16 cellular contexts compared by ENCODE assay signal in the genomic region with DNA sequence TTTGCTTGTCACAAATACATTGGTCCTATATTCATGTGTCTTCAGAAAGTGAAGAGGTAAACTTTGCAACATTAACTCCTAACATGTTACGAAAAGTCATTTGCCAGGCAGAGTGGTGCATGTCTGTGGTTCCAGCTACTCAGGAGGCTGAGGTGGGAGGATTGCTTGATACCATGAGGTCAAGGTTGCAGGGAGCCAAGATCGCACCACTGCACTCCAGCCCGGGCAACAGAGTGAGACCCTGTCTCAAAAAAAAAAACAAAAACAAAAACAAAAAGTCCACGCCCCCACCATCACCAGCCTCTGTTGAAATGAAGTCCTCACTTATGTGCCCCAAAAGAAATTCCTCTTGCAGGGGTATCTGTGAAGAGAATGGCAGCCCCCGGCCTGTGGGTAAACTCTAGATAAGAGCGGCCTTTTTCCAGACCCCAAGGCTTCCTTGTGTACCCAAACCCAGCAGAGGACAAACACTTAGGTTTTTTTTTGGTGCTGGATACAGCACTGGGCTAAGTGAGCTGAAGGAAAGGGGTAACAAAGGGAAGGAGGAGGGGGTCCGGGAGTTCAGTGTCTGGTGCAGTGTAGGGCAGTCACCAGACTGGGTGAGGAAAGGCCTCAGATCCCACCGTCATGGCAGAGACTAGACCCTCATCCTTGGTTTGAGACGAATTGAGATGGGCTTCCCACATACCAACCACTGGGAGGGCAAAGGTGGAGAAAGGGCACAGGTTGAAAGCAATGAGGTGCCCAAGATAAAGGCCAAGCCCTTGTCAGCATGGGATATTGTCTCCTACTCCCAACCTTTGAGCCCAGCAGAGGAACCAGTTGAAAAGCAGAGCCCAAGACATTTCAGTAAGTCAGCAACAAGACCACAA. TPM values are rescaled to one million over a fixed set of nuclear protein-coding genes. Genes with fewer than 3 reads are reported as not detected.
DNase-seq lines count a peak whose midpoint lies in the region; ATAC-seq lines count a peak whose summit lies in the region.
"Had no signal": no experiment of that assay in that cellular context is flagged by ENCODE, and none has a peak within 500 bp of the region (broad histone marks: within the 10 kb centered on the region; RNA-seq: fewer than 3 reads in every experiment).

No MANE protein-coding gene starts in this region.

- no peak overlapping the region for H3K27ac Mint-ChIP-seq in stimulated activated naive CD8-positive, alpha-beta T cell treated with anti-CD3 and anti-CD28 coated beads, Interleukin-15, amount 100 ng/mL, for 72 hours
- H3K27ac Mint-ChIP-seq: HFFc6 had no signal

- ATAC-seq in stimulated activated naive CD8-positive, alpha-beta T cell treated with anti-CD3 and anti-CD28 coated beads, Interleukin-15, amount 100 ng/mL, for 72 hours: peak; percentile 8
- no peak for ATAC-seq in stimulated activated naive CD8-positive, alpha-beta T cell treated with anti-CD3 and anti-CD28 coated beads, Interleukin-15, Interleukin-2, amounts not matched to agents 100 U/mL and 50 U/mL, for 24 hours
- ATAC-seq in left lobe of liver (peak; percentile 25), HG03039 (IDR thresholded peaks at IDR 0.05; ENCODE audit: unreplicated experiment) (no peak), GM21529 (IDR thresholded peaks at IDR 0.05; ENCODE audit: unreplicated experiment) (no peak)
- ATAC-seq: CD8-positive, alpha-beta T cell had no signal

- DNase-seq in stimulated activated naive CD8-positive, alpha-beta T cell treated with anti-CD3 and anti-CD28 coated beads, Interleukin-15, amount 100 ng/mL, for 72 hours: no peak
- no peak for DNase-seq in stimulated activated naive CD8-positive, alpha-beta T cell treated with anti-CD3 and anti-CD28 coated beads, Interleukin-15, Interleukin-2, amounts not matched to agents 100 U/mL and 50 U/mL, for 24 hours
- no peak for DNase-seq in left lobe of liver (ENCODE audit: low spot score)
- DNase-seq in NCI-H2171 (lab: John Stamatoyannopoulos, UW): no peak
- DNase-seq: BE2C; CD8-positive, alpha-beta T cell; HFFc6; KG1; NCI-H1048; NCI-H146; NCI-H2081 treated with DMSO at 0.1 percent for 48 hours; NCI-H345; NCI-H526 treated with DMSO at 0.1 percent for 48 hours; RPMI8226 had no signal

- no peaks in the 10 kb centered on the region for H3K4me1 Mint-ChIP-seq in stimulated activated naive CD8-positive, alpha-beta T cell treated with anti-CD3 and anti-CD28 coated beads, Interleukin-15, amount 100 ng/mL, for 72 hours

- H3K4me3 Mint-ChIP-seq in stimulated activated naive CD8-positive, alpha-beta T cell treated with anti-CD3 and anti-CD28 coated beads, Interleukin-15, amount 100 ng/mL, for 72 hours: no peak overlapping the region
- H3K4me3 Mint-ChIP-seq: CD8-positive, alpha-beta T cell; HFFc6 had no signal

- H3K9me3 Mint-ChIP-seq in stimulated activated naive CD8-positive, alpha-beta T cell treated with anti-CD3 and anti-CD28 coated beads, Interleukin-15, amount 100 ng/mL, for 72 hours: peaks cover under 1 to 8% of the 10 kb centered on the region in 2 donors

- no peaks in the 10 kb centered on the region for H3K27me3 Mint-ChIP-seq in stimulated activated naive CD8-positive, alpha-beta T cell treated with anti-CD3 and anti-CD28 coated beads, Interleukin-15, amount 100 ng/mL, for 72 hours

RNA-seq across cellular contexts. Expression of a gene that starts 19.2 kb away (rescaled TPM):
- 239 TPM for total RNA-seq in left lobe of liver

RNA-seq across cellular contexts. Expression of a gene that starts 19.8 kb away (rescaled TPM):
- total RNA-seq in left lobe of liver: 91.6 TPM

RNA-seq across cellular contexts. Expression of a gene that starts 27.0 kb away (rescaled TPM):
- 11.4 TPM for total RNA-seq in left lobe of liver

RNA-seq across cellular contexts. Expression of a gene that starts 35.5 kb away (rescaled TPM):
- 5.8 TPM for total RNA-seq in left lobe of liver

RNA-seq across cellular contexts. Expression of a gene that starts 45.6 kb away (rescaled TPM):
- 83.5 TPM for total RNA-seq in left lobe of liver

Comparison
In these comparisons a context has a peak if more than half of its experiments do, and no peak if none do; other contexts are left out.
1. ATAC-seq: peak in stimulated activated naive CD8-positive, alpha-beta T cell treated with anti-CD3 and anti-CD28 coated beads, Interleukin-15, amount 100 ng/mL, for 72 hours (single experiment) and left lobe of liver (single experiment); none in stimulated activated naive CD8-positive, alpha-beta T cell treated with anti-CD3 and anti-CD28 coated beads, Interleukin-15, Interleukin-2, amounts not matched to agents 100 U/mL and 50 U/mL, for 24 hours (single experiment), HG03039 (single experiment) and GM21529 (single experiment).